Comparison of ENCODE assay signal across 15 cellular contexts in the genomic region with DNA sequence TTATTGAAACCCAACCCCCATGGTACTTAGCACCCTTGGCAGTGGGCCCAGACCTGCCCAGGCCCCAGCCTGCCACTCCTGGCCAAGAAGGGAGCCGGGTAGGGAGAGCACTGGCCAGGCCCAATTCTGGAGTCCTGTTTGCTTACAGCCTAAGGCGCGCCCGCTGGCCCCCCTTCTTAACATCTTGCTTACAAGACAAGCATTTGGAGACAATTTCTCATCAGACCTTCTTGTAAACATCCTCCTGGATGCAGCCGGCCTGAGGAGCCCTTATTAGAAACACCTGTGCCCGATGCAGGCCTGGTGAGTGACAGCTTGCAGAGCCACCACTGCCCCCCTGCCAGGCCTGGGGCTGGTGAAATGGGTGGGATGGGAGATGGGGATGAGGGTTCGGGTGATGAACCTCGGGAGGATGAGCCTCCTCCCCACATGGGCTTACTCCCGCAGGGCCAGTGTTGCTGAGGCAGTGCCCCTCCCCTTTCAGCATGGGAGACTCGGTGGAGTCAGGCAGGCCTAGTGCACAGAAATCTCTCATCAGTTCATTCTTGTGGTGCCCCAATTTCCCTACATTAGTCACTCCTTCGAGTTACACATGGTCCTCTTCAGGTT.
DNase-seq lines count a peak whose midpoint lies in the region; ATAC-seq and TF ChIP-seq lines count a peak whose summit lies in the region.
"Had no signal": no experiment of that assay in that cellular context is flagged by ENCODE, and none has a peak within 500 bp of the region (broad histone marks: within the 10 kb centered on the region; RNA-seq: fewer than 3 reads in every experiment).

No MANE protein-coding gene starts in this region.

- intact Hi-C loops in left colon (cut with DNase I, micrococcal nuclease) (no loop called here), CD14-positive monocyte (cut with micrococcal nuclease) (no loop called here)

- H3K9me3 Mint-ChIP-seq in CD14-positive monocyte, result peaks cover 0 to 6% (median 0%) of the 10 kb centered on the region in 7 donors
- H3K9me3 Mint-ChIP-seq: activated T-cell treated with anti-CD3 and anti-CD28 coated beads, Interleukin-2, amount 50 U/mL, for 4 hours; IgD-negative memory B cell; neural progenitor cell; stimulated activated memory B cell treated with anti-CD40 and anti-IgM and Interleukin-4, amounts not matched to agents 10 μg/mL and 1 μg/mL and 100 μg/mL, for 72 hours had no signal

- H3K4me1 Mint-ChIP-seq in CD14-positive monocyte, result peaks cover 14% of the 10 kb centered on the region
- H3K4me1 Mint-ChIP-seq: IgD-negative memory B cell; stimulated activated memory B cell treated with anti-CD40 and anti-IgM and Interleukin-4, amounts not matched to agents 10 μg/mL and 1 μg/mL and 100 μg/mL, for 72 hours had no signal

- H3K4me3 ChIP-seq in AG10803 (ENCODE audit: low read length), result no peak overlapping the region
- H3K4me3 ChIP-seq: neural progenitor cell had no signal

- peak; percentile 74 for ATAC-seq in left colon
- ATAC-seq: activated T-cell treated with anti-CD3 and anti-CD28 coated beads, Interleukin-2, amount 50 U/mL, for 4 hours; stimulated activated memory B cell treated with anti-CD40 and anti-IgM and Interleukin-4, amounts not matched to agents 10 μg/mL and 1 μg/mL and 100 μg/mL, for 72 hours had no signal

- TF ChIP-seq CTCF in AG10803 (conservative IDR thresholded peaks at IDR 0.05; ENCODE audit: low read length) (no peak), CD14-positive monocyte (IDR thresholded peaks at IDR 0.05) (no peak)

- H3K27ac Mint-ChIP-seq in CD14-positive monocyte, result no peak overlapping the region
- H3K27ac Mint-ChIP-seq: IgD-negative memory B cell; stimulated activated memory B cell treated with anti-CD40 and anti-IgM and Interleukin-4, amounts not matched to agents 10 μg/mL and 1 μg/mL and 100 μg/mL, for 72 hours had no signal

- no peak overlapping the region for H3K4me3 Mint-ChIP-seq in CD14-positive monocyte
- H3K4me3 Mint-ChIP-seq: activated T-cell treated with anti-CD3 and anti-CD28 coated beads, Interleukin-2, amount 50 U/mL, for 4 hours; IgD-negative memory B cell; stimulated activated memory B cell treated with anti-CD40 and anti-IgM and Interleukin-4, amounts not matched to agents 10 μg/mL and 1 μg/mL and 100 μg/mL, for 72 hours had no signal

- H3K36me3 Mint-ChIP-seq in CD14-positive monocyte, result no peaks in the 10 kb centered on the region
- H3K36me3 Mint-ChIP-seq: IgD-negative memory B cell; neural progenitor cell; stimulated activated memory B cell treated with anti-CD40 and anti-IgM and Interleukin-4, amounts not matched to agents 10 μg/mL and 1 μg/mL and 100 μg/mL, for 72 hours had no signal

- DNase-seq in AG10803 (ENCODE audit: low read depth), result peak; percentile 96
- peak; percentile 58 for DNase-seq in H4 (ENCODE audit: low spot score)
- DNase-seq in NCI-H69 (lab: John Stamatoyannopoulos, UW), result peak; percentile 68
- peak in 1 of 2 donors; percentile 72 for DNase-seq in left colon
- no peak for DNase-seq in CD14-positive monocyte (ENCODE audit: low spot score)
- DNase-seq in UCSD-AML1 (lab: John Stamatoyannopoulos, UW; ENCODE audit: unreplicated experiment), result no peak
- DNase-seq in cerebellar cortex (ENCODE audit: low spot score), result no peak
- no peak for DNase-seq in GDM1 (lab: John Stamatoyannopoulos, UW)
- DNase-seq: activated T-cell treated with anti-CD3 and anti-CD28 coated beads, Interleukin-2, amount 50 U/mL, for 4 hours; Caco-2; NK-92 treated with Interleukin-12 subunit alpha and Interleukin-12 subunit beta, amount 100 ng/mL, for 24 hours; T-helper 9 cell had no signal

- H3K27me3 Mint-ChIP-seq in CD14-positive monocyte (ENCODE audit: low read depth in 3 of 3), result peaks cover 1 to 2% (median 2%) of the 10 kb centered on the region in 3 donors

Comparison
In these comparisons a context has a peak if more than half of its experiments do, and no peak if none do; other contexts are left out.
1. DNase-seq: peak in AG10803 (single experiment), H4 (single experiment) and NCI-H69 (single experiment); none in CD14-positive monocyte (single experiment), UCSD-AML1 (single experiment), cerebellar cortex (single experiment) and GDM1 (single experiment).